ENCODE assay signal across 8 cellular contexts in genomic region chr11:2532704-2533641, GRCh38.
DNase-seq lines count a peak whose midpoint lies in the region; ATAC-seq and TF ChIP-seq lines count a peak whose summit lies in the region.

No MANE protein-coding gene starts in this region.

- TF ChIP-seq CTCF in right atrium auricular region (IDR thresholded peaks at IDR 0.05) (peak; percentile 99 to 100), psoas muscle (IDR thresholded peaks at IDR 0.05) (peak; percentile 99)

- H3K27ac ChIP-seq in right atrium auricular region: peak overlapping the region; percentile 24 to 35
- H3K27ac ChIP-seq in psoas muscle: no peak overlapping the region

- H3K27me3 ChIP-seq in right atrium auricular region (no peaks in the 10 kb centered on the region), psoas muscle (ENCODE audit: insufficient read depth in 3 of 3, low read length in 2 of 3) (peaks cover 0 to 2% (median 0%) of the 10 kb centered on the region in 3 donors)

- H3K27ac Mint-ChIP-seq in T-helper 17 cell: no peak overlapping the region

- peaks cover 10% of the 10 kb centered on the region for H3K4me1 Mint-ChIP-seq in T-helper 17 cell

- H3K4me3 ChIP-seq in right atrium auricular region (peak overlapping the region in 1 of 2 donors; percentile 34), psoas muscle (peak overlapping the region; percentile 53)

- ATAC-seq in HG02642 (IDR thresholded peaks at IDR 0.05; ENCODE audit: poor library complexity, unreplicated experiment) (peak; percentile 70), T-helper 17 cell (peak; percentile 92), psoas muscle (peak; percentile 85 to 94 (median 89))

- in situ Hi-C loops in G401 (cut with HindIII; ENCODE audit: low sequenced_read_pairs): no loop called here

- H3K4me1 ChIP-seq in right atrium auricular region (peaks cover 0 to 25% of the 10 kb centered on the region in 2 donors), psoas muscle (peaks cover 8% of the 10 kb centered on the region)

- H3K36me3 ChIP-seq in right atrium auricular region: no peaks in the 10 kb centered on the region
- H3K36me3 ChIP-seq in psoas muscle (ENCODE audit: insufficient read depth in 1 of 2, low read depth in 1 of 2): no peaks in the 10 kb centered on the region

- 24 to 27% (median 24%) methylated on average over 46 to 47 of the region's 47 CpGs for WGBS in psoas muscle, 3 donors

- H3K9me3 ChIP-seq in T-helper 17 cell (ENCODE audit: control insufficient read depth, low read length, poor library complexity, severe bottlenecking) (no peaks in the 10 kb centered on the region), right atrium auricular region (no peaks in the 10 kb centered on the region), psoas muscle (no peaks in the 10 kb centered on the region)

- DNase-seq in G401 (ENCODE audit: low spot score): peak; percentile 86
- DNase-seq in NCI-H1694 (lab: John Stamatoyannopoulos, UW): peak; percentile 86
- DNase-seq in T-helper 17 cell: peak; percentile 78 to 92 (median 83)
- DNase-seq in amniotic stem cell (lab: John Stamatoyannopoulos, UW): peak; percentile 63
- peak; percentile 89 for DNase-seq in right atrium auricular region (ENCODE audit: low spot score)
- DNase-seq in psoas muscle: peak; percentile 88 to 95
- peak; percentile 92 for DNase-seq in ureter (ENCODE audit: low spot score)

- H3K4me3 Mint-ChIP-seq in T-helper 17 cell: peak overlapping the region; percentile 80

- intact Hi-C loops in psoas muscle (cut with DNase I): loop anchor here (1.0 to 5.0 kb wide), 3 partner anchors 336 to 359 kb away; no protein-coding TSS in a partner anchor

- no peaks in the 10 kb centered on the region for H3K36me3 Mint-ChIP-seq in T-helper 17 cell (ENCODE audit: low read depth)

- H3K27me3 Mint-ChIP-seq in T-helper 17 cell: no peaks in the 10 kb centered on the region
